ENCODE assay signal across 1 cellular context in genomic region chr1:94355485-94355980, GRCh38.
TF ChIP-seq lines count a peak whose summit lies in the region.

No MANE protein-coding gene starts in this region.

TF ChIP-seq in HepG2, 621 proteins besides CTCF, POLR2A, EP300 and RAD21 (continued from another document and continues in another):
- TF ChIP-seq ZBTB40 (IDR thresholded peaks at IDR 0.05): no peak
- no peak for TF ChIP-seq ZBTB40 (CRISPR knock-in tag; IDR thresholded peaks at IDR 0.05)
- no peak for TF ChIP-seq TOE1 (CRISPR knock-in tag; IDR thresholded peaks at IDR 0.05)
- no peak for TF ChIP-seq FOXP4 (CRISPR knock-in tag; IDR thresholded peaks at IDR 0.05)
- TF ChIP-seq SMC3 (IDR thresholded peaks at IDR 0.05; ENCODE audit: low read length): 0 out of 2 replicates have a peak, but pooled peaks have one; percentile 8
- TF ChIP-seq TRIM24 (CRISPR knock-in tag; IDR thresholded peaks at IDR 0.05): no peak
- no peak for TF ChIP-seq NFYB (CRISPR knock-in tag; IDR thresholded peaks at IDR 0.05)
- 0 out of 2 replicates have a peak, but pooled peaks have one; percentile 32 for TF ChIP-seq ZMYM4 (CRISPR knock-in tag; IDR thresholded peaks at IDR 0.05)
- TF ChIP-seq CEBPG (CRISPR knock-in tag; IDR thresholded peaks at IDR 0.05): peak; percentile 89
- TF ChIP-seq SKIL (CRISPR knock-in tag; IDR thresholded peaks at IDR 0.05; ENCODE audit: borderline replicate concordance): peak; percentile 6; the same call in 1 of the 2 replicates
- no peak for TF ChIP-seq HNRNPL (IDR thresholded peaks at IDR 0.05; ENCODE audit: low read depth, low read length)
- TF ChIP-seq NCOA2 (CRISPR knock-in tag; IDR thresholded peaks at IDR 0.05): peak; percentile 48; the same call in 1 of the 2 replicates
- no peak for TF ChIP-seq ZNF567 (CRISPR knock-in tag; IDR thresholded peaks at IDR 0.05; ENCODE audit: borderline replicate concordance)
- no peak for TF ChIP-seq ZNF777 (CRISPR knock-in tag; IDR thresholded peaks at IDR 0.05)
- no peak for TF ChIP-seq SP4 (CRISPR knock-in tag; IDR thresholded peaks at IDR 0.05)
- no peak for TF ChIP-seq SMAD3 (CRISPR knock-in tag; IDR thresholded peaks at IDR 0.05)
- TF ChIP-seq ZZZ3 (CRISPR knock-in tag; IDR thresholded peaks at IDR 0.05; ENCODE audit: borderline replicate concordance): no peak
- TF ChIP-seq PHF8 (CRISPR knock-in tag; IDR thresholded peaks at IDR 0.05): no peak
- no peak for TF ChIP-seq HNRNPLL (IDR thresholded peaks at IDR 0.05; ENCODE audit: low read depth, low read length, poor library complexity, severe bottlenecking)
- TF ChIP-seq ZNF674 (CRISPR knock-in tag; IDR thresholded peaks at IDR 0.05; ENCODE audit: low read depth): no peak
- TF ChIP-seq SNAPC2 (CRISPR knock-in tag; IDR thresholded peaks at IDR 0.05): no peak
- TF ChIP-seq ZNF687 (CRISPR knock-in tag; IDR thresholded peaks at IDR 0.05): no peak
- TF ChIP-seq ZSCAN12 (CRISPR knock-in tag; IDR thresholded peaks at IDR 0.05): no peak
- TF ChIP-seq YEATS4 (CRISPR knock-in tag; IDR thresholded peaks at IDR 0.05; ENCODE audit: borderline replicate concordance): no peak
- no peak for TF ChIP-seq ZSCAN29 (CRISPR knock-in tag; conservative IDR thresholded peaks at IDR 0.05)
- TF ChIP-seq PHF21A (CRISPR knock-in tag; IDR thresholded peaks at IDR 0.05): no peak
- TF ChIP-seq FOXM1 (CRISPR knock-in tag; IDR thresholded peaks at IDR 0.05): no peak
- no peak for TF ChIP-seq CCAR2 (optimal IDR thresholded peaks at IDR 0.05; ENCODE audit: low read depth, low read length)
- no peak for TF ChIP-seq ZNF749 (CRISPR knock-in tag; IDR thresholded peaks at IDR 0.05; ENCODE audit: borderline replicate concordance)
- TF ChIP-seq TARDBP (CRISPR knock-in tag; IDR thresholded peaks at IDR 0.05): peak; percentile 24; the same call in 1 of the 2 replicates
- peak; percentile 45; the same call in 1 of the 2 replicates for TF ChIP-seq CREM (IDR thresholded peaks at IDR 0.05)
- no peak for TF ChIP-seq CREM (CRISPR knock-in tag; IDR thresholded peaks at IDR 0.05)
- TF ChIP-seq DPF2 (CRISPR knock-in tag; IDR thresholded peaks at IDR 0.05; ENCODE audit: borderline replicate concordance, low read depth): 0 out of 2 replicates have a peak, but pooled peaks have one; percentile 46
- TF ChIP-seq LBX2 (CRISPR knock-in tag; IDR thresholded peaks at IDR 0.05; ENCODE audit: borderline replicate concordance): no peak
- no peak for TF ChIP-seq ZMAT5 (CRISPR knock-in tag; IDR thresholded peaks at IDR 0.05; ENCODE audit: borderline replicate concordance, low read depth)
- TF ChIP-seq ZNF256 (CRISPR knock-in tag; conservative IDR thresholded peaks at IDR 0.05): no peak
- TF ChIP-seq ZNF10 (CRISPR knock-in tag; IDR thresholded peaks at IDR 0.05; ENCODE audit: borderline replicate concordance, low read depth): no peak
- TF ChIP-seq ELF4 (CRISPR knock-in tag; IDR thresholded peaks at IDR 0.05; ENCODE audit: borderline replicate concordance): no peak
- TF ChIP-seq ATM (IDR thresholded peaks at IDR 0.05; ENCODE audit: borderline replicate concordance): no peak
- no peak for TF ChIP-seq ARID2 (CRISPR knock-in tag; IDR thresholded peaks at IDR 0.05; ENCODE audit: borderline replicate concordance)
- TF ChIP-seq PAXIP1 (CRISPR knock-in tag; conservative IDR thresholded peaks at IDR 0.05): peak; percentile 78
- no peak for TF ChIP-seq RBAK (CRISPR knock-in tag; IDR thresholded peaks at IDR 0.05)
- no peak for TF ChIP-seq CHD2 (IDR thresholded peaks at IDR 0.05; ENCODE audit: low read depth, low read length)
- TF ChIP-seq SATB2 (CRISPR knock-in tag; IDR thresholded peaks at IDR 0.05): no peak
- peak; percentile 46; the same call in 1 of the 2 replicates for TF ChIP-seq SALL1 (CRISPR knock-in tag; IDR thresholded peaks at IDR 0.05)
- no peak for TF ChIP-seq KLF13 (CRISPR knock-in tag; IDR thresholded peaks at IDR 0.05)
